20 cellular contexts compared by ENCODE assay signal in genomic region chr22:19819209-19819910, GRCh38. TPM values are rescaled to one million over a fixed set of nuclear protein-coding genes. Genes with fewer than 3 reads are reported as not detected.
DNase-seq lines count a peak whose midpoint lies in the region; ATAC-seq, FAIRE-seq and TF ChIP-seq lines count a peak whose summit lies in the region.
"Had no signal": no experiment of that assay in that cellular context is flagged by ENCODE, and none has a peak within 500 bp of the region (broad histone marks: within the 10 kb centered on the region; RNA-seq: fewer than 3 reads in every experiment).

No MANE protein-coding gene starts in this region.

- no peak overlapping the region for H3K27ac ChIP-seq in suprapubic skin
- H3K27ac ChIP-seq: 22Rv1, PC-9, SJCRH30 had no signal

- H3K9me3 Mint-ChIP-seq in activated T-cell treated with anti-CD3 and anti-CD28 coated beads, Interleukin-2, amount 50 U/mL, for 24 hours, result no peaks in the 10 kb centered on the region
- H3K9me3 Mint-ChIP-seq in activated CD4-positive, alpha-beta memory T cell treated with anti-CD3 and anti-CD28 coated beads, Interleukin-2, amount 10 ng/mL, durations not matched to agents 7 days and 5 days, result no peaks in the 10 kb centered on the region
- H3K9me3 Mint-ChIP-seq: IgD-negative memory B cell had no signal

- TF ChIP-seq CTCF in bronchial epithelial cell (IDR thresholded peaks at IDR 0.05; ENCODE audit: insufficient read depth, low read length, severe bottlenecking) (no peak), suprapubic skin (IDR thresholded peaks at IDR 0.05) (no peak)

- CTCF ChIA-PET in activated CD4-positive, alpha-beta memory T cell treated with anti-CD3 and anti-CD28 coated beads, Interleukin-2, amount 10 ng/mL, durations not matched to agents 7 days and 5 days (lab: Charles Lee), result no interaction called here

- DNase-seq in activated T-cell treated with anti-CD3 and anti-CD28 coated beads, Interleukin-2, amount 50 U/mL, for 24 hours, result peak; percentile 22
- DNase-seq in activated T-cell treated with anti-CD3 and anti-CD28 coated beads, Interleukin-2, amount 50 U/mL, for 1 hour, result no peak
- DNase-seq in bronchial epithelial cell (ENCODE audit: low read depth) (no peak), left lobe of liver (ENCODE audit: low spot score) (peak; percentile 42), suprapubic skin (ENCODE audit: low spot score in 2 of 2) (peak; percentile 32 to 58), NCI-H2227 (lab: John Stamatoyannopoulos, UW; ENCODE audit: unreplicated experiment) (no peak)
- no peak for DNase-seq in activated CD4-positive, alpha-beta memory T cell treated with anti-CD3 and anti-CD28 coated beads, Interleukin-2, amount 10 ng/mL, durations not matched to agents 7 days and 5 days
- DNase-seq: C1 segment of cervical spinal cord, DMS153, EL, NCI-H1105 treated with DMSO at 0.1 percent for 48 hours, NCI-H187 treated with DMSO at 0.1 percent for 48 hours, NCI-H774, PC-9 had no signal

- peak; percentile 79 for FAIRE-seq in bronchial epithelial cell (lab: Jason Lieb, UNC)
- FAIRE-seq: H54, HTR-8/SVneo had no signal

- H3K4me1 ChIP-seq in suprapubic skin, result peaks cover 19% of the 10 kb centered on the region

- no peak overlapping the region for H3K4me3 Mint-ChIP-seq in activated T-cell treated with anti-CD3 and anti-CD28 coated beads, Interleukin-2, amount 50 U/mL, for 24 hours
- H3K4me3 Mint-ChIP-seq in activated CD4-positive, alpha-beta memory T cell treated with anti-CD3 and anti-CD28 coated beads, Interleukin-2, amount 10 ng/mL, durations not matched to agents 7 days and 5 days, result no peak overlapping the region
- H3K4me3 Mint-ChIP-seq: IgD-negative memory B cell had no signal

- H3K27ac Mint-ChIP-seq in activated T-cell treated with anti-CD3 and anti-CD28 coated beads, Interleukin-2, amount 50 U/mL, for 24 hours, result no peak overlapping the region
- no peak overlapping the region for H3K27ac Mint-ChIP-seq in activated CD4-positive, alpha-beta memory T cell treated with anti-CD3 and anti-CD28 coated beads, Interleukin-2, amount 10 ng/mL, durations not matched to agents 7 days and 5 days

- WGBS in suprapubic skin, result 100% methylated on average over 4 of the region's 14 CpGs

- POLR2A ChIA-PET in activated CD4-positive, alpha-beta memory T cell treated with anti-CD3 and anti-CD28 coated beads, Interleukin-2, amount 10 ng/mL, durations not matched to agents 7 days and 5 days (lab: Charles Lee), result no interaction called here

- H3K27me3 ChIP-seq in bronchial epithelial cell (ENCODE audit: control insufficient read depth, insufficient read depth, low read length) (no peaks in the 10 kb centered on the region), suprapubic skin (no peaks in the 10 kb centered on the region)
- H3K27me3 ChIP-seq: SJCRH30 had no signal

- TF ChIP-seq EP300 in suprapubic skin (IDR thresholded peaks at IDR 0.05), result no peak

- no peaks in the 10 kb centered on the region for H3K27me3 Mint-ChIP-seq in activated T-cell treated with anti-CD3 and anti-CD28 coated beads, Interleukin-2, amount 50 U/mL, for 24 hours
- no peaks in the 10 kb centered on the region for H3K27me3 Mint-ChIP-seq in activated CD4-positive, alpha-beta memory T cell treated with anti-CD3 and anti-CD28 coated beads, Interleukin-2, amount 10 ng/mL, durations not matched to agents 7 days and 5 days
- H3K27me3 Mint-ChIP-seq: IgD-negative memory B cell had no signal

- H3K4me1 Mint-ChIP-seq in activated T-cell treated with anti-CD3 and anti-CD28 coated beads, Interleukin-2, amount 50 U/mL, for 24 hours (ENCODE audit: low read depth), result peaks cover 2% of the 10 kb centered on the region
- no peaks in the 10 kb centered on the region for H3K4me1 Mint-ChIP-seq in activated CD4-positive, alpha-beta memory T cell treated with anti-CD3 and anti-CD28 coated beads, Interleukin-2, amount 10 ng/mL, durations not matched to agents 7 days and 5 days

- no peaks in the 10 kb centered on the region for H3K9me3 ChIP-seq in suprapubic skin
- H3K9me3 ChIP-seq: SJCRH30 had no signal

- H3K36me3 ChIP-seq in bronchial epithelial cell (ENCODE audit: control insufficient read depth, insufficient read depth, low read length) (no peaks in the 10 kb centered on the region), suprapubic skin (no peaks in the 10 kb centered on the region)
- H3K36me3 ChIP-seq: SJCRH30 had no signal

- no peak overlapping the region for H3K4me3 ChIP-seq in bronchial epithelial cell (ENCODE audit: low read depth, low read length)
- no peak overlapping the region for H3K4me3 ChIP-seq in suprapubic skin
- H3K4me3 ChIP-seq: PC-9, SJCRH30 had no signal

- ATAC-seq in left lobe of liver (no peak), HG03439 (IDR thresholded peaks at IDR 0.05; ENCODE audit: unreplicated experiment) (no peak)

- no peak for TF ChIP-seq POLR2A in suprapubic skin (IDR thresholded peaks at IDR 0.05)

- H3K36me3 Mint-ChIP-seq in activated T-cell treated with anti-CD3 and anti-CD28 coated beads, Interleukin-2, amount 50 U/mL, for 24 hours (ENCODE audit: low read depth), result peaks cover 11% of the 10 kb centered on the region
- H3K36me3 Mint-ChIP-seq in activated CD4-positive, alpha-beta memory T cell treated with anti-CD3 and anti-CD28 coated beads, Interleukin-2, amount 10 ng/mL, durations not matched to agents 7 days and 5 days (ENCODE audit: low read depth), result no peaks in the 10 kb centered on the region

RNA-seq across cellular contexts. Expression of gene GNB1L, which starts 35.3 kb away (rescaled TPM):
- total RNA-seq in bronchial epithelial cell (2.8 and 7.6 TPM in 2 replicates), left lobe of liver (4.3 TPM), suprapubic skin (10 to 100 TPM in 3 of 4 donors, 1 to 10 TPM in 1; 6.3 to 14.6 (median 10.9) TPM)
- total RNA-seq in activated CD4-positive, alpha-beta memory T cell treated with anti-CD3 and anti-CD28 coated beads, Interleukin-2, amount 10 ng/mL, durations not matched to agents 7 days and 5 days, result 1 to 10 TPM; 7.4 to 8.7 TPM

RNA-seq across cellular contexts. Expression of gene RTL10, which starts 35.3 kb away (rescaled TPM):
- total RNA-seq in bronchial epithelial cell (9.5 and 11.0 TPM in 2 replicates), left lobe of liver (9.4 TPM), suprapubic skin (10 to 100 TPM; 21.8 to 46.2 (median 32.4) TPM)
- total RNA-seq in activated CD4-positive, alpha-beta memory T cell treated with anti-CD3 and anti-CD28 coated beads, Interleukin-2, amount 10 ng/mL, durations not matched to agents 7 days and 5 days, result 10 to 100 TPM; 13.3 to 13.5 TPM

RNA-seq across cellular contexts. Expression of gene TBX1, which starts 58.8 kb away (rescaled TPM):
- 5.4 and 12.9 TPM in 2 replicates for total RNA-seq in bronchial epithelial cell
- total RNA-seq in left lobe of liver, result 0.40 TPM
- total RNA-seq in suprapubic skin, result 1 to 10 TPM; 1.6 to 7.0 (median 4.8) TPM
- not detected for total RNA-seq in activated CD4-positive, alpha-beta memory T cell treated with anti-CD3 and anti-CD28 coated beads, Interleukin-2, amount 10 ng/mL, durations not matched to agents 7 days and 5 days

Comparison
In these comparisons a context has a peak if more than half of its experiments do, and no peak if none do; other contexts are left out.
1. DNase-seq: peak in activated T-cell treated with anti-CD3 and anti-CD28 coated beads, Interleukin-2, amount 50 U/mL, for 24 hours (single experiment), left lobe of liver (single experiment) and suprapubic skin (2 of 2); none in activated T-cell treated with anti-CD3 and anti-CD28 coated beads, Interleukin-2, amount 50 U/mL, for 1 hour (single experiment), bronchial epithelial cell (single experiment), activated CD4-positive, alpha-beta memory T cell treated with anti-CD3 and anti-CD28 coated beads, Interleukin-2, amount 10 ng/mL, durations not matched to agents 7 days and 5 days (single experiment) and NCI-H2227 (single experiment).